1 cellular context compared by ENCODE assay signal in genomic region chr7:139523199-139523941, GRCh38.
TF ChIP-seq lines count a peak whose summit lies in the region.

TSS of gene CLEC2L (plus strand) at chr7:139523685. CDS start at chr7:139523928, 243 bp downstream.

TF ChIP-seq in K562, 482 proteins besides CTCF, POLR2A, EP300 and RAD21:
- TF ChIP-seq, protein P1, sequence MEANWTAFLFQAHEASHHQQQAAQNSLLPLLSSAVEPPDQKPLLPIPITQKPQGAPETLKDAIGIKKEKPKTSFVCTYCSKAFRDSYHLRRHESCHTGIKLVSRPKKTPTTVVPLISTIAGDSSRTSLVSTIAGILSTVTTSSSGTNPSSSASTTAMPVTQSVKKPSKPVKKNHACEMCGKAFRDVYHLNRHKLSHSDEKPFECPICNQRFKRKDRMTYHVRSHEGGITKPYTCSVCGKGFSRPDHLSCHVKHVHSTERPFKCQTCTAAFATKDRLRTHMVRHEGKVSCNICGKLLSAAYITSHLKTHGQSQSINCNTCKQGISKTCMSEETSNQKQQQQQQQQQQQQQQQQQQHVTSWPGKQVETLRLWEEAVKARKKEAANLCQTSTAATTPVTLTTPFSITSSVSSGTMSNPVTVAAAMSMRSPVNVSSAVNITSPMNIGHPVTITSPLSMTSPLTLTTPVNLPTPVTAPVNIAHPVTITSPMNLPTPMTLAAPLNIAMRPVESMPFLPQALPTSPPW (CRISPR knock-in tag; IDR thresholded peaks at IDR 0.05), result 0 out of 2 replicates have a peak, but pooled peaks have one; percentile 12
- TF ChIP-seq ESRRA (IDR thresholded peaks at IDR 0.05; ENCODE audit: borderline replicate concordance, low read depth), result no peak
- no peak for TF ChIP-seq ZNF551 (CRISPR knock-in tag; IDR thresholded peaks at IDR 0.05)
- TF ChIP-seq RBM25 (IDR thresholded peaks at IDR 0.05; ENCODE audit: low read depth, low read length, severe bottlenecking), result no peak
- TF ChIP-seq HLTF (IDR thresholded peaks at IDR 0.05), result no peak
- no peak for TF ChIP-seq TARDBP (IDR thresholded peaks at IDR 0.05)
- no peak for TF ChIP-seq RBBP5 (IDR thresholded peaks at IDR 0.05; ENCODE audit: borderline replicate concordance, insufficient read depth, low read length, poor library complexity, severe bottlenecking)
- TF ChIP-seq EZH2 (IDR thresholded peaks at IDR 0.05; ENCODE audit: borderline replicate concordance, low read depth, low read length), result 0 out of 2 replicates have a peak, but pooled peaks have one; percentile 51
- TF ChIP-seq POLR3G (IDR thresholded peaks at IDR 0.05; ENCODE audit: extremely low read depth, insufficient read length, insufficient replicate concordance), result no peak
- no peak for TF ChIP-seq NR2F6 (CRISPR knock-in tag; IDR thresholded peaks at IDR 0.05)
- TF ChIP-seq HBP1 (CRISPR knock-in tag; IDR thresholded peaks at IDR 0.05), result no peak
- TF ChIP-seq ZNF263 (CRISPR knock-in tag; IDR thresholded peaks at IDR 0.05; ENCODE audit: borderline replicate concordance), result peak; percentile 78
- no peak for TF ChIP-seq ZNF134 (CRISPR knock-in tag; conservative IDR thresholded peaks at IDR 0.05)
- no peak for TF ChIP-seq PHF20 (IDR thresholded peaks at IDR 0.05; ENCODE audit: partially characterized antibody)
- no peak for TF ChIP-seq MEF2A (IDR thresholded peaks at IDR 0.05; ENCODE audit: control insufficient read depth, low read depth, low read length)
- TF ChIP-seq NRF1 (conservative IDR thresholded peaks at IDR 0.05 in 1 of 2, IDR thresholded peaks at IDR 0.05 in 1 of 2), result no peak
- no peak for TF ChIP-seq ZNF408 (CRISPR knock-in tag; IDR thresholded peaks at IDR 0.05; ENCODE audit: low read depth)
- TF ChIP-seq ZNF561 (CRISPR knock-in tag; conservative IDR thresholded peaks at IDR 0.05), result no peak
- TF ChIP-seq CHD4 (IDR thresholded peaks at IDR 0.05; ENCODE audit: insufficient read depth, insufficient replicate concordance, low read depth, low read length, poor library complexity, severe bottlenecking), result no peak
- TF ChIP-seq SRF (CRISPR knock-in tag; IDR thresholded peaks at IDR 0.05), result no peak
- TF ChIP-seq TRIM24 (IDR thresholded peaks at IDR 0.05), result no peak
- no peak for TF ChIP-seq ZNF174 (CRISPR knock-in tag; IDR thresholded peaks at IDR 0.05)
- no peak for TF ChIP-seq NFIX (CRISPR knock-in tag; IDR thresholded peaks at IDR 0.05; ENCODE audit: low read depth)
- no peak for TF ChIP-seq PCBP2 (IDR thresholded peaks at IDR 0.05; ENCODE audit: low read depth, low read length, poor library complexity, severe bottlenecking)
- TF ChIP-seq C11orf30 (IDR thresholded peaks at IDR 0.05; ENCODE audit: low read depth), result no peak
- TF ChIP-seq, protein P2, sequence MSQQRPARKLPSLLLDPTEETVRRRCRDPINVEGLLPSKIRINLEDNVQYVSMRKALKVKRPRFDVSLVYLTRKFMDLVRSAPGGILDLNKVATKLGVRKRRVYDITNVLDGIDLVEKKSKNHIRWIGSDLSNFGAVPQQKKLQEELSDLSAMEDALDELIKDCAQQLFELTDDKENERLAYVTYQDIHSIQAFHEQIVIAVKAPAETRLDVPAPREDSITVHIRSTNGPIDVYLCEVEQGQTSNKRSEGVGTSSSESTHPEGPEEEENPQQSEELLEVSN (IDR thresholded peaks at IDR 0.05; ENCODE audit: borderline replicate concordance in 1 of 2, extremely low read depth in 1 of 2, insufficient read depth in 1 of 2, insufficient read length in 1 of 2, low read depth in 1 of 2, low read length in 1 of 2, poor library complexity in 1 of 2, severe bottlenecking in 1 of 2), result peak in 1 of 2 experiments; percentile 16
- TF ChIP-seq SNIP1 (IDR thresholded peaks at IDR 0.05; ENCODE audit: low read depth), result no peak
- no peak for TF ChIP-seq FOXJ3 (CRISPR knock-in tag; IDR thresholded peaks at IDR 0.05)
- TF ChIP-seq TAF15 (IDR thresholded peaks at IDR 0.05; ENCODE audit: low read depth, low read length), result no peak
- no peak for TF ChIP-seq TRIM28 (IDR thresholded peaks at IDR 0.05)
- TF ChIP-seq DDX20 (tag; IDR thresholded peaks at IDR 0.05; ENCODE audit: low read depth), result no peak
- no peak for TF ChIP-seq YY1 (IDR thresholded peaks at IDR 0.05; ENCODE audit: borderline replicate concordance in 1 of 3, control insufficient read depth in 1 of 3, extremely low read depth in 1 of 3, insufficient read depth in 3 of 3, insufficient read length in 1 of 3, insufficient replicate concordance in 2 of 3, low read depth in 1 of 3, low read length in 2 of 3)
- TF ChIP-seq HNRNPLL (IDR thresholded peaks at IDR 0.05; ENCODE audit: low read depth, low read length, poor library complexity, severe bottlenecking), result no peak
- TF ChIP-seq PHB (CRISPR knock-in tag; IDR thresholded peaks at IDR 0.05), result no peak
- TF ChIP-seq ZZZ3 (IDR thresholded peaks at IDR 0.05), result no peak
- no peak for TF ChIP-seq HEY1 (CRISPR knock-in tag; IDR thresholded peaks at IDR 0.05; ENCODE audit: borderline replicate concordance)
- no peak for TF ChIP-seq STAT5B (CRISPR knock-in tag; IDR thresholded peaks at IDR 0.05)
- TF ChIP-seq USF1 (CRISPR knock-in tag; IDR thresholded peaks at IDR 0.05), result no peak
- TF ChIP-seq ZKSCAN1 (IDR thresholded peaks at IDR 0.05; ENCODE audit: low read depth, low read length), result 0 out of 2 replicates have a peak, but pooled peaks have one; percentile 61
- no peak for TF ChIP-seq HSF4 (CRISPR knock-in tag; IDR thresholded peaks at IDR 0.05; ENCODE audit: borderline replicate concordance)
- TF ChIP-seq ARHGAP35 (IDR thresholded peaks at IDR 0.05; ENCODE audit: partially characterized antibody), result no peak
- no peak for TF ChIP-seq THRAP3 (IDR thresholded peaks at IDR 0.05; ENCODE audit: borderline replicate concordance)
- TF ChIP-seq ZNF668 (CRISPR knock-in tag; IDR thresholded peaks at IDR 0.05), result no peak
- no peak for TF ChIP-seq ETV6 (IDR thresholded peaks at IDR 0.05; ENCODE audit: borderline replicate concordance in 1 of 2, low read depth in 2 of 2, low read length in 1 of 2)
- TF ChIP-seq ETV6 (CRISPR knock-in tag; IDR thresholded peaks at IDR 0.05; ENCODE audit: borderline replicate concordance), result no peak
